Comparison of ENCODE assay signal across 8 cellular contexts in the genomic region with DNA sequence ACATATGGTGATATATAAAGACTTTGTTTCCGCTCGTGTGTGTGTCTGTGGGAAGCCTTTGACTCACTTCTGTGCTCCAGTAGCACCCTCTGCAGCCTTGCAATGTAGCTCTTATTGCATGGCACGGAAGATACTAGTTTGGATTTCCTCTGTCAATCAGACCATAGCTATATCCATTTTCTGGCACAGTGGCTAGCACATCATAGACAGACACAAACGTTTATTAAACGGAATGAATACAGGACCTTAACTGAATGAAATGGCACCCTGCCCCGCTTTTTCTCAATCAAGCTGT.
DNase-seq lines count a peak whose midpoint lies in the region; ATAC-seq and TF ChIP-seq lines count a peak whose summit lies in the region.

No MANE protein-coding gene starts in this region.

- H3K4me1 ChIP-seq in naive thymus-derived CD4-positive, alpha-beta T cell (ENCODE audit: control insufficient read depth in 2 of 2, insufficient read depth in 2 of 2, low read length in 2 of 2), result no peaks in the 10 kb centered on the region

- CTCF ChIA-PET in AG04450 (lab: Charles Lee), result no interaction called here
- CTCF ChIA-PET in naive thymus-derived CD4-positive, alpha-beta T cell (lab: Charles Lee), result no interaction called here

- no peaks in the 10 kb centered on the region for H3K27me3 Mint-ChIP-seq in IgD-negative memory B cell
- H3K27me3 Mint-ChIP-seq in activated CD4-positive, alpha-beta T cell treated with anti-CD3 and anti-CD28 coated beads, Interleukin-2, amount 10 ng/mL, durations not matched to agents 24 days and 14 days, result peaks cover 11% of the 10 kb centered on the region
- H3K27me3 Mint-ChIP-seq in naive thymus-derived CD4-positive, alpha-beta T cell, result peaks cover 0 to 11% (median 0%) of the 10 kb centered on the region in 5 donors

- no peaks in the 10 kb centered on the region for H3K36me3 ChIP-seq in naive thymus-derived CD4-positive, alpha-beta T cell (ENCODE audit: control insufficient read depth in 2 of 3, insufficient read depth in 3 of 3, low read length in 3 of 3)

- peak; percentile 55 for ATAC-seq in naive thymus-derived CD4-positive, alpha-beta T cell
- no peak for ATAC-seq in GM18867 (IDR thresholded peaks at IDR 0.05; ENCODE audit: unreplicated experiment)

- H3K9me3 ChIP-seq in AG04450 (ENCODE audit: control insufficient read depth, insufficient read depth, low read length), result no peaks in the 10 kb centered on the region
- H3K9me3 ChIP-seq in naive thymus-derived CD4-positive, alpha-beta T cell (ENCODE audit: control insufficient read depth in 2 of 3, low read length in 3 of 3), result no peaks in the 10 kb centered on the region

- H3K4me3 Mint-ChIP-seq in IgD-negative memory B cell, result peak overlapping the region; percentile 59 to 99 (median 94)
- H3K4me3 Mint-ChIP-seq in activated CD4-positive, alpha-beta T cell treated with anti-CD3 and anti-CD28 coated beads, Interleukin-2, amount 10 ng/mL, durations not matched to agents 24 days and 14 days, result peak overlapping the region; percentile 94
- peak overlapping the region; percentile 86 to 97 (median 95) for H3K4me3 Mint-ChIP-seq in naive thymus-derived CD4-positive, alpha-beta T cell

- H3K9me3 Mint-ChIP-seq in IgD-negative memory B cell, result no peaks in the 10 kb centered on the region
- H3K9me3 Mint-ChIP-seq in activated CD4-positive, alpha-beta T cell treated with anti-CD3 and anti-CD28 coated beads, Interleukin-2, amount 10 ng/mL, durations not matched to agents 24 days and 14 days, result no peaks in the 10 kb centered on the region
- H3K9me3 Mint-ChIP-seq in naive thymus-derived CD4-positive, alpha-beta T cell, result no peaks in the 10 kb centered on the region

- TF ChIP-seq CTCF in AG04450 (IDR thresholded peaks at IDR 0.05; ENCODE audit: low read depth, low read length) (peak; percentile 19; the same call in 1 of the 2 replicates), GM13976 (IDR thresholded peaks at IDR 0.05; ENCODE audit: borderline replicate concordance, control extremely low read depth, extremely low read depth, insufficient read depth, missing control alignments) (peak; percentile 46)

- no peak overlapping the region for H3K27ac ChIP-seq in AG04450 (ENCODE audit: low read depth, low read length)
- no peak overlapping the region for H3K27ac ChIP-seq in naive thymus-derived CD4-positive, alpha-beta T cell (ENCODE audit: low read depth, low read length)

- H3K27ac Mint-ChIP-seq in IgD-negative memory B cell, result peak overlapping the region in 1 of 3 donors; percentile 92
- H3K27ac Mint-ChIP-seq in activated CD4-positive, alpha-beta T cell treated with anti-CD3 and anti-CD28 coated beads, Interleukin-2, amount 10 ng/mL, durations not matched to agents 24 days and 14 days, result peak overlapping the region; percentile 72
- H3K27ac Mint-ChIP-seq in naive thymus-derived CD4-positive, alpha-beta T cell, result peak overlapping the region in 8 of 9 donors; percentile 63 to 95 (median 86)

- H3K4me3 ChIP-seq in AG04450 (ENCODE audit: low read depth, low read length), result peak overlapping the region; percentile 74
- peak overlapping the region; percentile 66 for H3K4me3 ChIP-seq in naive thymus-derived CD4-positive, alpha-beta T cell (ENCODE audit: low read length)

- in situ Hi-C loops in GM13976 (cut with MboI; ENCODE audit: low sequenced_read_pairs, unreplicated experiment), result no loop called here

- H3K27me3 ChIP-seq in AG04450 (ENCODE audit: control insufficient read depth, insufficient read depth, low read length), result no peaks in the 10 kb centered on the region
- H3K27me3 ChIP-seq in naive thymus-derived CD4-positive, alpha-beta T cell (ENCODE audit: control insufficient read depth in 2 of 2, insufficient read depth in 2 of 2, low read length in 2 of 2), result no peaks in the 10 kb centered on the region

- intact Hi-C loops in activated CD4-positive, alpha-beta T cell treated with anti-CD3 and anti-CD28 coated beads, Interleukin-2, amount 10 ng/mL, durations not matched to agents 24 days and 14 days (cut with micrococcal nuclease), result no loop called here
- intact Hi-C loops in naive thymus-derived CD4-positive, alpha-beta T cell (cut with micrococcal nuclease), result no loop called here

- POLR2A ChIA-PET in AG04450 (lab: Yijun Ruan, JAX), result no interaction called here
- POLR2A ChIA-PET in naive thymus-derived CD4-positive, alpha-beta T cell (lab: Charles Lee), result no interaction called here

- H3K36me3 Mint-ChIP-seq in IgD-negative memory B cell, result no peaks in the 10 kb centered on the region
- H3K36me3 Mint-ChIP-seq in activated CD4-positive, alpha-beta T cell treated with anti-CD3 and anti-CD28 coated beads, Interleukin-2, amount 10 ng/mL, durations not matched to agents 24 days and 14 days (ENCODE audit: low read depth), result no peaks in the 10 kb centered on the region
- no peaks in the 10 kb centered on the region for H3K36me3 Mint-ChIP-seq in naive thymus-derived CD4-positive, alpha-beta T cell

- peaks cover 0 to 3% (median 3%) of the 10 kb centered on the region in 3 donors for H3K4me1 Mint-ChIP-seq in IgD-negative memory B cell
- H3K4me1 Mint-ChIP-seq in activated CD4-positive, alpha-beta T cell treated with anti-CD3 and anti-CD28 coated beads, Interleukin-2, amount 10 ng/mL, durations not matched to agents 24 days and 14 days, result no peaks in the 10 kb centered on the region
- peaks cover 0 to 5% (median 4%) of the 10 kb centered on the region in 7 donors for H3K4me1 Mint-ChIP-seq in naive thymus-derived CD4-positive, alpha-beta T cell

- DNase-seq in AG04450 (ENCODE audit: low read depth, low spot score) (no peak), GM13976 (ENCODE audit: low spot score) (peak; percentile 18), fibroblast of gingiva (ENCODE audit: low read depth) (peak; percentile 77), NCI-H345 (lab: John Stamatoyannopoulos, UW) (no peak)
- peak; percentile 72 for DNase-seq in activated CD4-positive, alpha-beta T cell treated with anti-CD3 and anti-CD28 coated beads, Interleukin-2, amount 10 ng/mL, durations not matched to agents 24 days and 14 days
- peak in 3 of 9 donors; percentile 10 to 42 (median 32) for DNase-seq in naive thymus-derived CD4-positive, alpha-beta T cell

Comparison
In these comparisons a context has a peak if more than half of its experiments do, and no peak if none do; other contexts are left out.
1. DNase-seq: peak in GM13976 (single experiment), activated CD4-positive, alpha-beta T cell treated with anti-CD3 and anti-CD28 coated beads, Interleukin-2, amount 10 ng/mL, durations not matched to agents 24 days and 14 days (single experiment) and fibroblast of gingiva (single experiment); none in AG04450 (single experiment) and NCI-H345 (single experiment).
2. Peak in every context shown above with its lines, with median percentiles within 50 percentile points of each other: H3K4me3 Mint-ChIP-seq.